Comparison of ENCODE assay signal across 15 cellular contexts in genomic region chr19:4115818-4116385, GRCh38. TPM values are rescaled to one million over a fixed set of nuclear protein-coding genes. Genes with fewer than 3 reads are reported as not detected.
DNase-seq lines count a peak whose midpoint lies in the region; ATAC-seq, FAIRE-seq and TF ChIP-seq lines count a peak whose summit lies in the region.
"Had no signal": no experiment of that assay in that cellular context is flagged by ENCODE, and none has a peak within 500 bp of the region (broad histone marks: within the 10 kb centered on the region; RNA-seq: fewer than 3 reads in every experiment).

No MANE protein-coding gene starts in this region.

- FAIRE-seq in D721Med (lab: Jason Lieb, UNC) = peak; percentile 51
- FAIRE-seq: H1, islet of Langerhans had no signal

- H3K4me1 ChIP-seq in naive thymus-derived CD4-positive, alpha-beta T cell (ENCODE audit: control insufficient read depth in 2 of 2, insufficient read depth in 2 of 2, low read length in 2 of 2) = peaks cover 11 to 17% of the 10 kb centered on the region in 2 donors

- POLR2A ChIA-PET in RWPE1 (lab: Yijun Ruan, JAX; ENCODE audit: low non-redundant PET) = no interaction called here
- POLR2A ChIA-PET in naive thymus-derived CD4-positive, alpha-beta T cell (lab: Charles Lee) = interaction anchor here (0.8 to 2.4 kb wide), 6 partner anchors 11 to 108 kb away, joined by 3 to 10 read pairs (median 4); partner anchors contain the start of genes PIAS4 and ZBTB7A

- H3K4me3 Mint-ChIP-seq in naive thymus-derived CD4-positive, alpha-beta T cell = peak overlapping the region in 3 of 10 donors; percentile 12 to 72 (median 70)
- H3K4me3 Mint-ChIP-seq: brain had no signal

- H3K36me3 ChIP-seq in naive thymus-derived CD4-positive, alpha-beta T cell (ENCODE audit: control insufficient read depth in 2 of 3, insufficient read depth in 3 of 3, low read length in 3 of 3) = peaks cover 0 to 58% (median 0%) of the 10 kb centered on the region in 3 experiments

- peaks cover 0 to 26% (median 0%) of the 10 kb centered on the region in 5 donors for H3K36me3 Mint-ChIP-seq in naive thymus-derived CD4-positive, alpha-beta T cell

- H3K27ac ChIP-seq in RWPE1 = peak overlapping the region; percentile 24
- peak overlapping the region; percentile 57 for H3K27ac ChIP-seq in naive thymus-derived CD4-positive, alpha-beta T cell (ENCODE audit: low read depth, low read length)
- H3K27ac ChIP-seq: thoracic aorta had no signal

- TF ChIP-seq CTCF in D721Med (IDR thresholded peaks at IDR 0.05; ENCODE audit: insufficient read depth, missing control alignments) (no peak), RWPE1 (conservative IDR thresholded peaks at IDR 0.05; ENCODE audit: low read depth) (no peak)

- CTCF ChIA-PET in RWPE1 (lab: Yijun Ruan, JAX) = interaction anchor here (0.7 to 1.5 kb wide), 2 partner anchors 18 to 24 kb away, joined by 3 to 6 read pairs; no protein-coding TSS in a partner anchor
- CTCF ChIA-PET in naive thymus-derived CD4-positive, alpha-beta T cell (lab: Charles Lee) = interaction anchor here (1.0 to 1.2 kb wide), 2 partner anchors 24 to 128 kb away, joined by 3 to 4 read pairs; no protein-coding TSS in a partner anchor

- H3K4me1 Mint-ChIP-seq in naive thymus-derived CD4-positive, alpha-beta T cell = peaks cover 14 to 58% (median 31%) of the 10 kb centered on the region in 7 donors

- DNase-seq in D721Med (ENCODE audit: insufficient read length, low spot score) (peak; percentile 78), RWPE1 (ENCODE audit: low spot score) (no peak), NCI-H2171 treated with DMSO at 0.1 percent for 48 hours (lab: John Stamatoyannopoulos, UW) (no peak), NK-92 (lab: John Stamatoyannopoulos, UW; ENCODE audit: unreplicated experiment) (no peak), left lobe of liver (ENCODE audit: low spot score) (no peak)
- no peak for DNase-seq in naive thymus-derived CD4-positive, alpha-beta T cell
- DNase-seq: MG63; NCI-H446 treated with DMSO at 0.1 percent for 48 hours; stimulated activated CD4-positive, alpha-beta T cell treated with anti-CD3 and anti-CD28 coated beads, Interleukin-4, amount 100 ng/mL, for 1 hour had no signal

- H3K4me3 ChIP-seq in naive thymus-derived CD4-positive, alpha-beta T cell (ENCODE audit: low read length) = no peak overlapping the region
- H3K4me3 ChIP-seq: MG63, thoracic aorta had no signal

- no peaks in the 10 kb centered on the region for H3K27me3 ChIP-seq in naive thymus-derived CD4-positive, alpha-beta T cell (ENCODE audit: control insufficient read depth in 2 of 2, insufficient read depth in 2 of 2, low read length in 2 of 2)
- H3K27me3 ChIP-seq: MG63 had no signal

- peak overlapping the region in 6 of 9 donors; percentile 30 to 92 (median 74) for H3K27ac Mint-ChIP-seq in naive thymus-derived CD4-positive, alpha-beta T cell

- H3K9me3 Mint-ChIP-seq in naive thymus-derived CD4-positive, alpha-beta T cell = no peaks in the 10 kb centered on the region
- H3K9me3 Mint-ChIP-seq: brain had no signal

- peak; percentile 9 for ATAC-seq in GM18498 (IDR thresholded peaks at IDR 0.05; ENCODE audit: unreplicated experiment)
- no peak for ATAC-seq in naive thymus-derived CD4-positive, alpha-beta T cell
- no peak for ATAC-seq in left lobe of liver

- intact Hi-C loops in naive thymus-derived CD4-positive, alpha-beta T cell (cut with micrococcal nuclease) = loop anchor here in 1 of 2 donors (1.0 to 2.0 kb wide), 2 partner anchors 8 to 129 kb away; partner anchors contain the start of gene MAP2K2

- H3K9me3 ChIP-seq in naive thymus-derived CD4-positive, alpha-beta T cell (ENCODE audit: control insufficient read depth in 2 of 3, low read length in 3 of 3) = no peaks in the 10 kb centered on the region
- H3K9me3 ChIP-seq: MG63, thoracic aorta had no signal

- no peaks in the 10 kb centered on the region for H3K27me3 Mint-ChIP-seq in naive thymus-derived CD4-positive, alpha-beta T cell
- H3K27me3 Mint-ChIP-seq: brain had no signal

RNA-seq across cellular contexts. Expression of gene MAP2K2, which starts 8.0 kb away (rescaled TPM):
- total RNA-seq in naive thymus-derived CD4-positive, alpha-beta T cell = 100 to 1,000 TPM in 4 of 5 experiments, 10 to 100 TPM in 1; 87.4 to 162 (median 123) TPM
- 10 to 100 TPM; 40.5 to 93.6 TPM for polyA plus RNA-seq in naive thymus-derived CD4-positive, alpha-beta T cell
- total RNA-seq in left lobe of liver = 63.1 TPM

RNA-seq across cellular contexts. Expression of gene CREB3L3, which starts 37.5 kb away (rescaled TPM):
- not detected for total RNA-seq in naive thymus-derived CD4-positive, alpha-beta T cell
- not detected for polyA plus RNA-seq in naive thymus-derived CD4-positive, alpha-beta T cell
- total RNA-seq in left lobe of liver = 52.0 TPM
- total RNA-seq: H1, thoracic aorta had no signal
- polyA plus RNA-seq: esophagus had no signal

RNA-seq across cellular contexts. Expression of gene ZBTB7A, which starts 49.2 kb away (rescaled TPM):
- 10 to 100 TPM; 47.4 to 76.0 (median 52.0) TPM for total RNA-seq in naive thymus-derived CD4-positive, alpha-beta T cell
- 10 to 100 TPM; 15.3 to 45.0 TPM for polyA plus RNA-seq in naive thymus-derived CD4-positive, alpha-beta T cell
- total RNA-seq in left lobe of liver = 33.3 TPM

Comparison
In these comparisons a context has a peak if more than half of its experiments do, and no peak if none do; other contexts are left out.
1. RNA of gene CREB3L3, which starts 37.5 kb away (total RNA-seq): 52.0 TPM in left lobe of liver (single experiment); not detected in naive thymus-derived CD4-positive, alpha-beta T cell; every median in the first group is over 10 times any median in the second.